Comparison of ENCODE assay signal across 1 cellular context in genomic region chr22:19447388-19448075, GRCh38.
TF ChIP-seq lines count a peak whose summit lies in the region.

C22orf39 (minus strand) TSS chr22:19447711; CDS start chr22:19447688, 23 bp downstream.

TF ChIP-seq in K562, 482 proteins besides CTCF, POLR2A, EP300 and RAD21 (continued from another document and continues in another):
- TF ChIP-seq ZHX1 (conservative IDR thresholded peaks at IDR 0.05; ENCODE audit: low read length) (peak; percentile 80; the same call in 1 of the 2 replicates), HDAC3 (IDR thresholded peaks at IDR 0.05; ENCODE audit: borderline replicate concordance, partially characterized antibody) (no peak), POLR2B (IDR thresholded peaks at IDR 0.05; ENCODE audit: low read depth, partially characterized antibody) (peak; percentile 95), CEBPG (CRISPR knock-in tag; IDR thresholded peaks at IDR 0.05) (no peak), CEBPG (tag; conservative IDR thresholded peaks at IDR 0.05 in 1 of 2, IDR thresholded peaks at IDR 0.05 in 1 of 2) (no peak), TAF15 (IDR thresholded peaks at IDR 0.05; ENCODE audit: low read depth, low read length) (no peak), ZNF639 (CRISPR knock-in tag; conservative IDR thresholded peaks at IDR 0.05 in 1 of 2, IDR thresholded peaks at IDR 0.05 in 1 of 2) (peak in 1 of 2 experiments; percentile 76; a peak in 2 of 4 replicates), ZBTB8A (IDR thresholded peaks at IDR 0.05; ENCODE audit: partially characterized antibody) (no peak), CHD4 (IDR thresholded peaks at IDR 0.05; ENCODE audit: insufficient read depth, insufficient replicate concordance, low read depth, low read length, poor library complexity, severe bottlenecking) (peak; percentile 68), GTF3C2 (IDR thresholded peaks at IDR 0.05; ENCODE audit: borderline replicate concordance, extremely low read depth, insufficient read length) (no peak), EGR1 (conservative IDR thresholded peaks at IDR 0.05) (peak; percentile 83), HMGXB4 (CRISPR knock-in tag; IDR thresholded peaks at IDR 0.05) (peak; percentile 90), ZNF24 (IDR thresholded peaks at IDR 0.05) (peak; percentile 84; the same call in 1 of the 2 replicates), CC2D1A (IDR thresholded peaks at IDR 0.05) (no peak), KAT7 (CRISPR knock-in tag; IDR thresholded peaks at IDR 0.05; ENCODE audit: borderline replicate concordance) (no peak), KAT2B (IDR thresholded peaks at IDR 0.05; ENCODE audit: low read depth, low read length) (no peak), CCAR2 (IDR thresholded peaks at IDR 0.05; ENCODE audit: low read depth, low read length) (no peak), SP1 (CRISPR knock-in tag; IDR thresholded peaks at IDR 0.05) (no peak), ZBTB49 (CRISPR knock-in tag; IDR thresholded peaks at IDR 0.05; ENCODE audit: borderline replicate concordance) (no peak), KDM4B (IDR thresholded peaks at IDR 0.05; ENCODE audit: borderline replicate concordance in 2 of 2, low read depth in 1 of 2) (peak in 1 of 2 experiments; percentile 75; a peak in 2 of 4 replicates), TBP (optimal IDR thresholded peaks at IDR 0.05; ENCODE audit: low read depth, low read length) (no peak), BRD9 (IDR thresholded peaks at IDR 0.05; ENCODE audit: low read depth, partially characterized antibody) (no peak), ZEB2 (IDR thresholded peaks at IDR 0.05) (peak; percentile 11; the same call in 1 of the 2 replicates), ZBTB40 (IDR thresholded peaks at IDR 0.05) (no peak; the same call in 1 of the 2 replicates), ZBTB40 (CRISPR knock-in tag; IDR thresholded peaks at IDR 0.05) (peak; percentile 77; the same call in 1 of the 2 replicates), SIN3A (IDR thresholded peaks at IDR 0.05; ENCODE audit: borderline replicate concordance in 2 of 2, control insufficient read depth in 1 of 2, low read depth in 2 of 2, low read length in 2 of 2) (peak in 1 of 2 experiments; percentile 28; a peak in 3 of 4 replicates), CCNT2 (IDR thresholded peaks at IDR 0.05; ENCODE audit: borderline replicate concordance, extremely low read depth, insufficient read length, low read depth, low read length) (peak; percentile 91), FOXK2 (conservative IDR thresholded peaks at IDR 0.05 in 1 of 2, IDR thresholded peaks at IDR 0.05 in 1 of 2; ENCODE audit: low read depth in 2 of 2) (peak in 1 of 2 experiments; percentile 60; a peak in 2 of 4 replicates), FOXK1 (CRISPR knock-in tag; IDR thresholded peaks at IDR 0.05; ENCODE audit: borderline replicate concordance) (no peak), MEIS2 (IDR thresholded peaks at IDR 0.05; ENCODE audit: partially characterized antibody) (peak; percentile 93), ZFX (CRISPR knock-in tag; IDR thresholded peaks at IDR 0.05) (no peak), HNRNPL (IDR thresholded peaks at IDR 0.05; ENCODE audit: low read depth, low read length) (peak; percentile 79; the same call in 1 of the 2 replicates), ARNT (IDR thresholded peaks at IDR 0.05) (no peak), PRPF4 (IDR thresholded peaks at IDR 0.05; ENCODE audit: insufficient read depth, low read depth, low read length, poor library complexity, severe bottlenecking) (no peak), MNT (conservative IDR thresholded peaks at IDR 0.05) (no peak), ZBTB7A (IDR thresholded peaks at IDR 0.05; ENCODE audit: borderline replicate concordance, control insufficient read depth, low read depth, low read length) (peak; percentile 99), POLR2H (tag; IDR thresholded peaks at IDR 0.05; ENCODE audit: low read depth) (peak; percentile 95)
